4 cellular contexts compared by ENCODE assay signal in the genomic region with DNA sequence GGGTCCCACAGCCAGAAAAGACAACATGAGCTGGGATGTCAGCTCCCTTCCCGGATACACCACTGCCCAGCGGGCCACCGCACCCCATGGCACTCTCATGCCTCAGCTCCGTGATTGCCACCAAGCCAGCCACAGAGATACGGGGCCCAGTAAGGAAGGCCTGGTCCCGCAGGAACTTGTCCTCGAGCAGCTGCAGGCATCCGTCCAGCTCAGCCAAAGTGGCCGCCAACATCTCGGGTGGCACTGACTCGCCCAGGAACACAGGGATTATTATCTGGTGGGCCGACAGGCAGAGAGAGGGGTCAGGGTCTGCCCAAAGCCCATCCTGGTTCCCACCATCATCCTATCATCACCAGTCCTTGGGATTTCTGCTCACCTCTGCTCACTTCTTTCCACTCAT. TPM values are rescaled to one million over a fixed set of nuclear protein-coding genes. Genes with fewer than 3 reads are reported as not detected.
"Had no signal": no experiment of that assay in that cellular context is flagged by ENCODE, and none has a peak within 500 bp of the region (broad histone marks: within the 10 kb centered on the region; RNA-seq: fewer than 3 reads in every experiment).

No MANE protein-coding gene starts in this region.

RNA-seq across cellular contexts. Expression of a gene that starts 2.6 kb away (rescaled TPM):
- total RNA-seq: MCF 10A, NCI-H460 had no signal

RNA-seq across cellular contexts. Expression of a gene that starts 27.9 kb away (rescaled TPM):
- total RNA-seq: LHCN-M2, M059J, MCF 10A, NCI-H460 had no signal
